ENCODE assay signal across 8 cellular contexts in genomic region chr14:73526036-73526984, GRCh38. TPM values are rescaled to one million over a fixed set of nuclear protein-coding genes. Genes with fewer than 3 reads are reported as not detected.
DNase-seq lines count a peak whose midpoint lies in the region; ATAC-seq and TF ChIP-seq lines count a peak whose summit lies in the region.
"Had no signal": no experiment of that assay in that cellular context is flagged by ENCODE, and none has a peak within 500 bp of the region (broad histone marks: within the 10 kb centered on the region; RNA-seq: fewer than 3 reads in every experiment).

No MANE protein-coding gene starts in this region.

- ATAC-seq in lower lobe of right lung (peak; percentile 87 to 88), GM19452 (IDR thresholded peaks at IDR 0.05; ENCODE audit: unreplicated experiment) (no peak), GM21381 (IDR thresholded peaks at IDR 0.05; ENCODE audit: unreplicated experiment) (no peak)

- H3K27me3 ChIP-seq in WERI-Rb-1 (ENCODE audit: insufficient read depth, low read depth, severe bottlenecking) (no peaks in the 10 kb centered on the region), lower lobe of right lung (ENCODE audit: low read depth) (no peaks in the 10 kb centered on the region)

- H3K27ac ChIP-seq in WERI-Rb-1 (peak overlapping the region; percentile 16), lower lobe of right lung (peak overlapping the region; percentile 14)

- no peak overlapping the region for H3K4me3 ChIP-seq in WERI-Rb-1 (ENCODE audit: low read depth, low read length)
- no peak overlapping the region for H3K4me3 ChIP-seq in lower lobe of right lung

- H3K4me1 ChIP-seq in lower lobe of right lung: peaks cover 6% of the 10 kb centered on the region

- H3K9me3 ChIP-seq in WERI-Rb-1 (ENCODE audit: severe bottlenecking): peaks cover 2% of the 10 kb centered on the region
- H3K9me3 ChIP-seq in lower lobe of right lung: no peaks in the 10 kb centered on the region

- TF ChIP-seq CTCF in WERI-Rb-1 (IDR thresholded peaks at IDR 0.05; ENCODE audit: low read depth, low read length): no peak
- TF ChIP-seq CTCF in lower lobe of right lung (IDR thresholded peaks at IDR 0.05): no peak

- intact Hi-C loops in lower lobe of right lung (cut with DNase I): no loop called here

- DNase-seq in Daoy (ENCODE audit: low read depth) (peak; percentile 51), WERI-Rb-1 (no peak), lower lobe of right lung (peak; percentile 70), NCI-H2107 (lab: John Stamatoyannopoulos, UW) (no peak)
- DNase-seq: NCI-H524 treated with DMSO at 0.1 percent for 48 hours had no signal

- H3K36me3 ChIP-seq in WERI-Rb-1 (no peaks in the 10 kb centered on the region), lower lobe of right lung (no peaks in the 10 kb centered on the region)

RNA-seq across cellular contexts. Expression of gene ACOT1, which starts 10.6 kb away (rescaled TPM):
- total RNA-seq in Daoy (2014; rRNA removed; shearing (Covaris generic)): 2.6 and 5.1 TPM in 2 replicates
- 21.7 TPM for total RNA-seq in lower lobe of right lung

RNA-seq across cellular contexts. Expression of gene HEATR4, which starts 32.4 kb away (rescaled TPM):
- 0.11 TPM in 1 of 2 replicates, not detected in the other for total RNA-seq in Daoy (2014; rRNA removed; shearing (Covaris generic))
- total RNA-seq in lower lobe of right lung: 1.4 TPM
- total RNA-seq: natural killer cell treated with Interleukin-12 subunit alpha and Interleukin-12 subunit beta and Interleukin-15 and Interleukin-18, amount 100 ng/mL, for 72 hours had no signal

RNA-seq across cellular contexts. Expression of gene RIOX1, which starts 35.6 kb away (rescaled TPM):
- total RNA-seq in Daoy (2014; rRNA removed; shearing (Covaris generic)): 10.6 and 16.1 TPM in 2 replicates
- total RNA-seq in lower lobe of right lung: 12.9 TPM

RNA-seq across cellular contexts. Expression of gene ACOT2, which starts 42.7 kb away (rescaled TPM):
- total RNA-seq in Daoy (2014; rRNA removed; shearing (Covaris generic)): 32.2 and 46.4 TPM in 2 replicates
- 52.9 TPM for total RNA-seq in lower lobe of right lung

Comparison
In these comparisons a context has a peak if more than half of its experiments do, and no peak if none do; other contexts are left out.
1. DNase-seq: peak in Daoy (single experiment) and lower lobe of right lung (single experiment); none in WERI-Rb-1 (single experiment) and NCI-H2107 (single experiment).
2. ATAC-seq: peak in lower lobe of right lung (2 of 2); none in GM19452 (single experiment) and GM21381 (single experiment).